Comparison of ENCODE assay signal across 9 cellular contexts in genomic region chr1:156492591-156493080, GRCh38. TPM values are rescaled to one million over a fixed set of nuclear protein-coding genes. Genes with fewer than 3 reads are reported as not detected.
A peak's percentile ranks its signal among the peaks of the same experiment; 100 is the strongest.
DNase-seq lines count a peak whose midpoint lies in the region; ATAC-seq, FAIRE-seq and TF ChIP-seq lines count a peak whose summit lies in the region.
"Had no signal": no experiment of that assay in that cellular context is flagged by ENCODE, and none has a peak within 500 bp of the region (broad histone marks: within the 10 kb centered on the region; RNA-seq: fewer than 3 reads in every experiment).

No MANE protein-coding gene starts in this region.

- peak overlapping the region; percentile 82 for H3K27ac Mint-ChIP-seq in activated naive CD8-positive, alpha-beta T cell treated with anti-CD3 and anti-CD28 coated beads for 36 hours

- peaks cover 17% of the 10 kb centered on the region for H3K36me3 Mint-ChIP-seq in activated naive CD8-positive, alpha-beta T cell treated with anti-CD3 and anti-CD28 coated beads for 36 hours

- H3K4me3 Mint-ChIP-seq in activated naive CD8-positive, alpha-beta T cell treated with anti-CD3 and anti-CD28 coated beads for 36 hours: peak overlapping the region; percentile 20

- peaks cover 97% of the 10 kb centered on the region for H3K4me1 Mint-ChIP-seq in activated naive CD8-positive, alpha-beta T cell treated with anti-CD3 and anti-CD28 coated beads for 36 hours

- peak overlapping the region in 1 of 2 donors; percentile 22 for H3K27ac ChIP-seq in small intestine (ENCODE audit: low read depth in 1 of 2, low read length in 1 of 2)
- H3K27ac ChIP-seq: right lobe of liver had no signal

- no peak for FAIRE-seq in small intestine (lab: Jason Lieb, UNC)

- H3K9me3 Mint-ChIP-seq in activated naive CD8-positive, alpha-beta T cell treated with anti-CD3 and anti-CD28 coated beads for 36 hours: no peaks in the 10 kb centered on the region

- ATAC-seq in HG02678 (IDR thresholded peaks at IDR 0.05; ENCODE audit: unreplicated experiment): peak; percentile 28
- no peak for ATAC-seq in mucosa of descending colon
- no peak for ATAC-seq in GM21515 (IDR thresholded peaks at IDR 0.05; ENCODE audit: unreplicated experiment)

- no peaks in the 10 kb centered on the region for H3K36me3 ChIP-seq in mucosa of descending colon (ENCODE audit: low read depth)
- no peaks in the 10 kb centered on the region for H3K36me3 ChIP-seq in small intestine (ENCODE audit: control insufficient read depth in 2 of 2, insufficient read depth in 2 of 2, low read length in 2 of 2)
- H3K36me3 ChIP-seq: right lobe of liver had no signal

- WGBS in small intestine, 3 donors: 40 to 67% (median 53%) methylated on average over 7 of the region's 7 CpGs

- H3K4me3 ChIP-seq in mucosa of descending colon (no peak overlapping the region), small intestine (ENCODE audit: low read depth in 1 of 2, low read length in 2 of 2) (no peak overlapping the region)
- H3K4me3 ChIP-seq: right lobe of liver had no signal

- intact Hi-C loops in mucosa of descending colon (cut with DNase I, micrococcal nuclease): no loop called here

- H3K9me3 ChIP-seq in mucosa of descending colon (no peaks in the 10 kb centered on the region), small intestine (ENCODE audit: control insufficient read depth, low read depth) (no peaks in the 10 kb centered on the region)
- H3K9me3 ChIP-seq: right lobe of liver had no signal

- peaks cover 91% of the 10 kb centered on the region for H3K4me1 ChIP-seq in mucosa of descending colon (ENCODE audit: low read depth)
- H3K4me1 ChIP-seq in small intestine (ENCODE audit: control insufficient read depth in 2 of 2, insufficient read depth in 1 of 2, low read depth in 1 of 2, low read length in 1 of 2): peaks cover 24 to 69% of the 10 kb centered on the region in 2 donors

- TF ChIP-seq CTCF in mucosa of descending colon (IDR thresholded peaks at IDR 0.05): no peak

- H3K27me3 Mint-ChIP-seq in activated naive CD8-positive, alpha-beta T cell treated with anti-CD3 and anti-CD28 coated beads for 36 hours: no peaks in the 10 kb centered on the region

- H3K27me3 ChIP-seq in small intestine (ENCODE audit: control insufficient read depth in 2 of 2, insufficient read depth in 2 of 2, low read length in 2 of 2): no peaks in the 10 kb centered on the region
- H3K27me3 ChIP-seq: right lobe of liver had no signal

- DNase-seq in Ammon's horn (ENCODE audit: low spot score) (peak; percentile 69), mucosa of descending colon (peak in 2 of 3 donors; percentile 54 to 79), small intestine (no peak), NCI-H748 (lab: John Stamatoyannopoulos, UW; ENCODE audit: unreplicated experiment) (no peak)
- DNase-seq in activated naive CD8-positive, alpha-beta T cell treated with anti-CD3 and anti-CD28 coated beads for 36 hours: peak; percentile 41
- DNase-seq in activated CD8-positive, alpha-beta memory T cell treated with anti-CD3 and anti-CD28 coated beads for 24 hours: no peak
- DNase-seq: right lobe of liver had no signal

RNA-seq across cellular contexts. Expression of gene MEF2D, which starts 7.9 kb away (rescaled TPM):
- total RNA-seq in activated naive CD8-positive, alpha-beta T cell treated with anti-CD3 and anti-CD28 coated beads for 36 hours: 10 to 100 TPM; 25.7 to 27.8 TPM
- total RNA-seq in mucosa of descending colon: 100 to 1,000 TPM in 1 of 3 donors, 10 to 100 TPM in 2; 56.8 to 103 (median 61.9) TPM
- 10 to 100 TPM in 1 of 3 donors, 1 to 10 TPM in 2; 5.8 to 16.8 (median 9.2) TPM for polyA plus RNA-seq in small intestine

Comparison
In these comparisons a context has a peak if more than half of its experiments do, and no peak if none do; other contexts are left out.
1. DNase-seq: peak in Ammon's horn (single experiment), activated naive CD8-positive, alpha-beta T cell treated with anti-CD3 and anti-CD28 coated beads for 36 hours (single experiment) and mucosa of descending colon (2 of 3); none in small intestine (single experiment), NCI-H748 (single experiment) and activated CD8-positive, alpha-beta memory T cell treated with anti-CD3 and anti-CD28 coated beads for 24 hours (single experiment).